ENCODE assay signal across 9 cellular contexts in genomic region chr13:41008349-41008980, GRCh38. TPM values are rescaled to one million over a fixed set of nuclear protein-coding genes. Genes with fewer than 3 reads are reported as not detected.
DNase-seq lines count a peak whose midpoint lies in the region; ATAC-seq and FAIRE-seq lines count a peak whose summit lies in the region.
"Had no signal": no experiment of that assay in that cellular context is flagged by ENCODE, and none has a peak within 500 bp of the region (broad histone marks: within the 10 kb centered on the region; RNA-seq: fewer than 3 reads in every experiment).

No MANE protein-coding gene starts in this region.

- H3K9me3 ChIP-seq in T-helper 17 cell (ENCODE audit: control insufficient read depth, low read length, poor library complexity, severe bottlenecking), result no peaks in the 10 kb centered on the region

- peak overlapping the region; percentile 77 for H3K4me3 Mint-ChIP-seq in T-helper 17 cell

- intact Hi-C loops in Right ventricle myocardium inferior (cut with DNase I), result no loop called here

- peak; percentile 78 for DNase-seq in CD1c-positive myeloid dendritic cell (ENCODE audit: extremely low spot score)
- DNase-seq in T-helper 17 cell, result no peak
- no peak for DNase-seq in Right ventricle myocardium inferior (ENCODE audit: missing footprints)
- no peak for DNase-seq in 8988T
- DNase-seq in activated gamma-delta T cell treated with Interleukin-2 at 50 U/mL for 16 hours, result no peak
- no peak for DNase-seq in NCI-H2227 treated with DMSO at 0.1 percent for 48 hours (lab: John Stamatoyannopoulos, UW)
- DNase-seq: NCI-H1436 treated with DMSO at 0.1 percent for 48 hours had no signal

- peak; percentile 98 for FAIRE-seq in islet of Langerhans (lab: Jason Lieb, UNC)

- ATAC-seq in HG03159 (IDR thresholded peaks at IDR 0.05; ENCODE audit: unreplicated experiment) (peak; percentile 33), T-helper 17 cell (peak; percentile 12), Right ventricle myocardium inferior (no peak)

- peaks cover 3% of the 10 kb centered on the region for H3K36me3 Mint-ChIP-seq in T-helper 17 cell (ENCODE audit: low read depth)

- H3K27me3 Mint-ChIP-seq in T-helper 17 cell, result no peaks in the 10 kb centered on the region

- H3K4me1 Mint-ChIP-seq in T-helper 17 cell, result peaks cover 56% of the 10 kb centered on the region

- peak overlapping the region; percentile 82 for H3K27ac Mint-ChIP-seq in T-helper 17 cell

RNA-seq across cellular contexts. Expression of gene ELF1, which starts 10.7 kb away (rescaled TPM):
- 100 to 1,000 TPM; 197 to 232 TPM for total RNA-seq in T-helper 17 cell
- 36.7 TPM for total RNA-seq in Right ventricle myocardium inferior

RNA-seq across cellular contexts. Expression of gene WBP4, which starts 52.8 kb away (rescaled TPM):
- 1 to 10 TPM; 4.4 to 5.3 TPM for total RNA-seq in T-helper 17 cell
- 20.3 TPM for total RNA-seq in Right ventricle myocardium inferior
